In genomic region chr17:39357978-39358377, GRCh38 we compare ENCODE assay signal across 2 cellular contexts.
TF ChIP-seq lines count a peak whose summit lies in the region.

No MANE protein-coding gene starts in this region.

TF ChIP-seq in GM23338, 12 proteins besides CTCF, POLR2A, EP300 and RAD21:
- TF ChIP-seq JUNB (IDR thresholded peaks at IDR 0.05; ENCODE audit: unreplicated experiment) (no peak), ETS1 (IDR thresholded peaks at IDR 0.05) (no peak), EZH2phosphoT487 (IDR thresholded peaks at IDR 0.05; ENCODE audit: unreplicated experiment) (no peak), POLR2AphosphoS5 (IDR thresholded peaks at IDR 0.05; ENCODE audit: low read depth) (no peak), STAT1 (IDR thresholded peaks at IDR 0.05; ENCODE audit: unreplicated experiment) (no peak), NANOG (IDR thresholded peaks at IDR 0.05; ENCODE audit: borderline replicate concordance) (no peak), CREB1 (CRISPR knock-in tag; IDR thresholded peaks at IDR 0.05; ENCODE audit: low read depth) (no peak), REST (IDR thresholded peaks at IDR 0.05; ENCODE audit: unreplicated experiment) (no peak), EZH2 (IDR thresholded peaks at IDR 0.05; ENCODE audit: low read depth, unreplicated experiment) (no peak), ZNF462 (CRISPR knock-in tag; IDR thresholded peaks at IDR 0.05) (no peak), ZNF331 (CRISPR knock-in tag; IDR thresholded peaks at IDR 0.05; ENCODE audit: low read depth) (no peak), ZNF114 (CRISPR knock-in tag; IDR thresholded peaks at IDR 0.05) (no peak)
TF ChIP-seq in GM23338: peak in this region for 0.

TF ChIP-seq in K562, 482 proteins besides CTCF, POLR2A, EP300 and RAD21:
- TF ChIP-seq DMBX1 (CRISPR knock-in tag; IDR thresholded peaks at IDR 0.05; ENCODE audit: borderline replicate concordance), result no peak
- TF ChIP-seq KDM5B (IDR thresholded peaks at IDR 0.05; ENCODE audit: insufficient replicate concordance, low read depth, low read length), result no peak
- no peak for TF ChIP-seq BDP1 (IDR thresholded peaks at IDR 0.05; ENCODE audit: insufficient read depth, insufficient read length)
- no peak for TF ChIP-seq MCM5 (IDR thresholded peaks at IDR 0.05; ENCODE audit: low read depth)
- TF ChIP-seq PHB (CRISPR knock-in tag; IDR thresholded peaks at IDR 0.05), result no peak
- no peak for TF ChIP-seq SIN3A (IDR thresholded peaks at IDR 0.05; ENCODE audit: borderline replicate concordance in 2 of 2, control insufficient read depth in 1 of 2, low read depth in 2 of 2, low read length in 2 of 2)
- TF ChIP-seq ZNF830 (CRISPR knock-in tag; IDR thresholded peaks at IDR 0.05), result no peak
- no peak for TF ChIP-seq SREBF2 (CRISPR knock-in tag; IDR thresholded peaks at IDR 0.05)
- no peak for TF ChIP-seq XRCC3 (IDR thresholded peaks at IDR 0.05)
- TF ChIP-seq FOSL1 (tag; conservative IDR thresholded peaks at IDR 0.05), result no peak
- no peak for TF ChIP-seq KHSRP (IDR thresholded peaks at IDR 0.05)
- TF ChIP-seq ZNF280A (IDR thresholded peaks at IDR 0.05; ENCODE audit: low read depth, partially characterized antibody), result no peak
- TF ChIP-seq KLF6 (CRISPR knock-in tag; IDR thresholded peaks at IDR 0.05; ENCODE audit: borderline replicate concordance), result no peak
- TF ChIP-seq GATA2 (CRISPR knock-in tag; IDR thresholded peaks at IDR 0.05), result no peak
- no peak for TF ChIP-seq ZZZ3 (IDR thresholded peaks at IDR 0.05)
TF ChIP-seq in K562: peak in this region for 0.
